ENCODE assay signal across 28 cellular contexts in the genomic region with DNA sequence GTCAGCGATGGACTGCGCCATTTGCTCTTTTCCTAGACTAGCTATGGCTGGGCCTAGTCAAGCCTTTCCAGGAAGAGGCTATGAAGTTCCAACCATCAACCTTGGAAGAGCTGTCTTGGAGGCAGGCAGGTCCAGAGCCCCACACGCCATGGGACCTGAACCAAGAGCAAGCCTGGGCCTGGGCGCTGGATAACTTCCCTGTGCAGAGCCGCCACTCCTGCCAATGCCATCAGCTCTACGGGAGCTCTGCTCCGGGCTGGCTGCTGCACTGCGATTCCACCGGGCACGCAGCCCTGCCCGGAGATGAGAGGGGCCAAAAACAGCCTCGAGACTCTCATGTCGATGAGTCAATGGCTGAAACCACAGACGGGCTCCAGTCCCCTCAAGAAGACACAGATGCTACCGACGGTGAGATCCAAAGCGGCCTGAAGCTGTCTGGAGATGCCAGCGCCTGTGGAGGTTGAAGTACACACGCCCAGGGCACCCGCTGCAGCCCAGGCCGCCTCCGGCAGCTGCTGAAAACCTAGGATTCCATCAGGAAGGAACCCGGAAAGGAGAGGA.
"Had no signal": no experiment of that assay in that cellular context is flagged by ENCODE, and none has a peak within 500 bp of the region (broad histone marks: within the 10 kb centered on the region; RNA-seq: fewer than 3 reads in every experiment).

No MANE protein-coding gene starts in this region.

- H3K36me3 ChIP-seq: heart right ventricle, lower lobe of right lung, neutrophil, right atrium auricular region, tibial nerve, uterus had no signal

- H3K27ac ChIP-seq: heart right ventricle, hepatocyte, lower lobe of right lung, neutrophil, right atrium auricular region, skin epidermis, tibial nerve, uterus had no signal

- H3K27me3 Mint-ChIP-seq: naive thymus-derived CD8-positive, alpha-beta T cell; stimulated activated naive CD8-positive, alpha-beta T cell treated with anti-CD3 and anti-CD28 coated beads, Interleukin-15, Interleukin-2, amounts not matched to agents 100 ng/mL and 50 ng/mL, for 24 hours had no signal

- H3K9me3 ChIP-seq: heart right ventricle, lower lobe of right lung, neutrophil, right atrium auricular region, tibial nerve, uterus had no signal

- H3K4me1 ChIP-seq: heart right ventricle, lower lobe of right lung, right atrium auricular region, tibial nerve, uterus had no signal

- DNase-seq: heart right ventricle; islet precursor cell; kidney glomerular epithelial cell; left cardiac atrium; lower lobe of right lung; mammary epithelial cell; mesenchymal stem cell; naive thymus-derived CD8-positive, alpha-beta T cell; occipital lobe; stimulated activated CD4-positive, alpha-beta T cell treated with anti-CD3 and anti-CD28 coated beads, Interleukin-12 subunit alpha, Interleukin-12 subunit beta, amount 100 ng/mL, for 4 hours; stimulated activated CD4-positive, alpha-beta T cell treated with anti-CD3 and anti-CD28 coated beads, Interleukin-15, amount 100 ng/mL, for 24 hours; stimulated activated CD4-positive, alpha-beta T cell treated with anti-CD3 and anti-CD28 coated beads, Interleukin-2, amount 100 ng/mL, for 24 hours; stimulated activated CD4-positive, alpha-beta T cell treated with anti-CD3 and anti-CD28 coated beads, Interleukin-4, amount 100 ng/mL, for 24 hours; stimulated activated naive CD4-positive, alpha-beta T cell; uterus had no signal

- H3K4me2 ChIP-seq: hepatocyte had no signal

- ATAC-seq: heart right ventricle; left cardiac atrium; left lobe of liver; lower lobe of right lung; naive thymus-derived CD8-positive, alpha-beta T cell; sciatic nerve; stimulated activated effector memory CD8-positive, alpha-beta T cell treated with anti-CD3 and anti-CD28 coated beads, Interleukin-12 subunit alpha, Interleukin-12 subunit beta, amount 100 ng/mL, for 72 hours had no signal

- H3K27ac Mint-ChIP-seq: naive thymus-derived CD8-positive, alpha-beta T cell; nephron; progenitor cell of endocrine pancreas; stimulated activated naive CD8-positive, alpha-beta T cell treated with anti-CD3 and anti-CD28 coated beads, Interleukin-15, Interleukin-2, amounts not matched to agents 100 ng/mL and 50 ng/mL, for 24 hours; type B pancreatic cell had no signal

- H3K4me3 ChIP-seq: heart right ventricle, hepatocyte, lower lobe of right lung, right atrium auricular region, skin epidermis, tibial nerve, uterus had no signal

- H3K79me2 ChIP-seq: hepatocyte had no signal

- H3K9me3 Mint-ChIP-seq: naive thymus-derived CD8-positive, alpha-beta T cell; nephron; neural crest cell; stimulated activated effector memory CD8-positive, alpha-beta T cell treated with anti-CD3 and anti-CD28 coated beads, Interleukin-12 subunit alpha, Interleukin-12 subunit beta, amount 100 ng/mL, for 72 hours; stimulated activated naive CD8-positive, alpha-beta T cell treated with anti-CD3 and anti-CD28 coated beads, Interleukin-15, Interleukin-2, amounts not matched to agents 100 ng/mL and 50 ng/mL, for 24 hours; type B pancreatic cell had no signal

- H3K27me3 ChIP-seq: heart right ventricle, hepatocyte, neutrophil, right atrium auricular region, tibial nerve, uterus had no signal

- H3K36me3 Mint-ChIP-seq: naive thymus-derived CD8-positive, alpha-beta T cell; stimulated activated effector memory CD8-positive, alpha-beta T cell treated with anti-CD3 and anti-CD28 coated beads, Interleukin-12 subunit alpha, Interleukin-12 subunit beta, amount 100 ng/mL, for 72 hours; type B pancreatic cell had no signal

- H3K4me1 Mint-ChIP-seq: nephron; neural crest cell; stimulated activated effector memory CD8-positive, alpha-beta T cell treated with anti-CD3 and anti-CD28 coated beads, Interleukin-12 subunit alpha, Interleukin-12 subunit beta, amount 100 ng/mL, for 72 hours had no signal

- H3K4me3 Mint-ChIP-seq: naive thymus-derived CD8-positive, alpha-beta T cell; nephron; neural crest cell; stimulated activated effector memory CD8-positive, alpha-beta T cell treated with anti-CD3 and anti-CD28 coated beads, Interleukin-12 subunit alpha, Interleukin-12 subunit beta, amount 100 ng/mL, for 72 hours; stimulated activated naive CD8-positive, alpha-beta T cell treated with anti-CD3 and anti-CD28 coated beads, Interleukin-15, Interleukin-2, amounts not matched to agents 100 ng/mL and 50 ng/mL, for 24 hours; type B pancreatic cell had no signal

- H2AFZ ChIP-seq: hepatocyte had no signal
